Comparison of ENCODE assay signal across 1 cellular context in genomic region chr10:130763491-130763890, GRCh38.
TF ChIP-seq lines count a peak whose summit lies in the region.

No MANE protein-coding gene starts in this region.

TF ChIP-seq in H1, 55 proteins besides CTCF, POLR2A, EP300 and RAD21:
- TF ChIP-seq MAX (IDR thresholded peaks at IDR 0.05) (no peak), HDAC6 (IDR thresholded peaks at IDR 0.05; ENCODE audit: low read depth, low read length) (no peak), EGR1 (IDR thresholded peaks at IDR 0.05; ENCODE audit: borderline replicate concordance, low read depth, low read length) (no peak), NANOG (IDR thresholded peaks at IDR 0.05; ENCODE audit: insufficient read depth, low read depth, low read length, poor library complexity, severe bottlenecking) (no peak), SUZ12 (IDR thresholded peaks at IDR 0.05; ENCODE audit: low read length) (no peak), CREB1 (IDR thresholded peaks at IDR 0.05) (no peak), FOSL1 (IDR thresholded peaks at IDR 0.05; ENCODE audit: insufficient read depth, low read depth, low read length) (no peak)
